In the genomic region with DNA sequence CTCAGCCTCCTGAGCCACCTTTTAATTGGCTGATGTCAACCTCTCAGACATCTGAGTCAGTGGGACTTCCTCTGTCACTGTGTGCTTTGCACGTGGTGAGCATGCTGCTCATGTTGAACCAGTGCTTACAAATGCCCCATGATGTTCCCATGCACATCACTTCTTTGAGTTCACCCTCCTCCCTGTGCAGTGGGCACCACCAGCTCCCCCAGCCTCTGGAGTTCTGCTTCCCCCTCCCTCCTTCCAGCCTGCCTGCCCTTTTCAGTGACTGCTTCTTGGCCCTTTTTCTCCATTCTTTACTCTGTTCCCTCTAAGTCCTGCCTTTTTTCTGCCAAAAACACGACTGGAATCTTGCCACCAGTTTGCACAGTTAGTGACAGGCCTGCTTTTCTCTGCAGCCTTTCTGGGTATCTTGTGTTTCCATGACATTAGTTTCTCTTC, we compare ENCODE assay signal across 10 cellular contexts. TPM values are rescaled to one million over a fixed set of nuclear protein-coding genes. Genes with fewer than 3 reads are reported as not detected.
DNase-seq lines count a peak whose midpoint lies in the region; ATAC-seq and TF ChIP-seq lines count a peak whose summit lies in the region.
"Had no signal": no experiment of that assay in that cellular context is flagged by ENCODE, and none has a peak within 500 bp of the region (broad histone marks: within the 10 kb centered on the region; RNA-seq: fewer than 3 reads in every experiment).

No MANE protein-coding gene starts in this region.

- H2BK5ac ChIP-seq in IMR-90 (ENCODE audit: low read depth, low read length, poor library complexity, severe bottlenecking) = no peak overlapping the region

- no peak for TF ChIP-seq EP300 in neural cell (conservative IDR thresholded peaks at IDR 0.05; ENCODE audit: poor library complexity, severe bottlenecking)

- peak; percentile 22 for DNase-seq in COLO668 (lab: John Stamatoyannopoulos, UW; ENCODE audit: unreplicated experiment)
- peak; percentile 69 for DNase-seq in IMR-90
- peak; percentile 48 to 61 for DNase-seq in cardiac fibroblast (ENCODE audit: low read depth in 2 of 2)
- DNase-seq: stimulated activated naive CD4-positive, alpha-beta T cell treated with Interleukin-2 at 50 U/mL for 16 hours had no signal

- intact Hi-C loops in IMR-90 (cut with micrococcal nuclease) = no loop called here

- peak overlapping the region; percentile 46; the same call in 1 of the 2 replicates for H3K14ac ChIP-seq in IMR-90 (replicated peaks; ENCODE audit: low read depth, low read length)

- H2BK20ac ChIP-seq in IMR-90 (ENCODE audit: low read depth, low read length) = no peak overlapping the region

- ATAC-seq in IMR-90 (ENCODE audit: low read depth) (peak; percentile 21), HG03175 (IDR thresholded peaks at IDR 0.05; ENCODE audit: unreplicated experiment) (no peak), GM21367 (IDR thresholded peaks at IDR 0.05; ENCODE audit: unreplicated experiment) (no peak), GM18520 (IDR thresholded peaks at IDR 0.05; ENCODE audit: unreplicated experiment) (no peak)
- ATAC-seq: HCT116 had no signal

- H3K4me3 ChIP-seq in IMR-90 (ENCODE audit: insufficient read depth, low read depth, low read length) (no peak overlapping the region), cardiac fibroblast (replicated peaks in 1 of 2; ENCODE audit: low read depth in 2 of 2, low read length in 2 of 2) (no peak overlapping the region), neural cell (ENCODE audit: low read length) (no peak overlapping the region)
- H3K4me3 ChIP-seq: SK-N-MC had no signal

- H2BK120ac ChIP-seq in IMR-90 (ENCODE audit: low read depth, low read length) = no peak overlapping the region

- H3F3A ChIP-seq in neural cell (ENCODE audit: insufficient read depth, low read length, poor library complexity, severe bottlenecking) = no peaks in the 10 kb centered on the region

- H4K20me1 ChIP-seq in IMR-90 (ENCODE audit: insufficient read depth, low read length) (peaks cover 55% of the 10 kb centered on the region), neural cell (ENCODE audit: insufficient read depth) (no peaks in the 10 kb centered on the region)

- H4K8ac ChIP-seq in IMR-90 (ENCODE audit: low read depth in 2 of 2, low read length in 2 of 2) = peak overlapping the region in 1 of 2 experiments; percentile 41; a peak in 2 of 4 replicates

- H3K36me3 ChIP-seq in IMR-90 (ENCODE audit: control insufficient read depth, insufficient read depth, low read length) (peaks cover 10% of the 10 kb centered on the region), neural cell (ENCODE audit: insufficient read depth, low read length) (peaks cover 8% of the 10 kb centered on the region)

- no peak overlapping the region for H3K56ac ChIP-seq in IMR-90 (ENCODE audit: extremely low read depth, insufficient read depth, low read length)

- H3K9me1 ChIP-seq in IMR-90 (ENCODE audit: insufficient read depth, low read length) = peaks cover 20% of the 10 kb centered on the region

- BruUV-seq in IMR-90 (replicated peaks; lab: Mats Ljungman, UMichigan) = no TSS peak

- no peak overlapping the region for H4K5ac ChIP-seq in IMR-90 (ENCODE audit: low read depth, low read length)

- WGBS in IMR-90 (ENCODE audit: extremely low coverage in 2 of 2, insufficient read length in 1 of 2), 2 experiments = 6% methylated on average over 2 of the region's 2 CpGs; no CpG with 5 or more reads in 1 of the 2 experiments

- dilution Hi-C loops in IMR-90 (cut with HindIII; ENCODE audit: low sequenced_read_pairs, unreplicated experiment) = no loop called here

- peak overlapping the region; percentile 15; the same call in 1 of the 2 replicates for H3K27ac ChIP-seq in IMR-90 (ENCODE audit: insufficient read depth, low read length)
- no peak overlapping the region for H3K27ac ChIP-seq in neural cell (ENCODE audit: low read length)
- H3K27ac ChIP-seq: SK-N-MC had no signal

- H2AFZ ChIP-seq in IMR-90 (replicated peaks; ENCODE audit: low read length, poor library complexity) (peak overlapping the region; percentile 50), neural cell (ENCODE audit: low read depth, low read length) (no peak overlapping the region)

- no peak overlapping the region for H3K4me2 ChIP-seq in IMR-90 (ENCODE audit: low read depth, low read length)
- no peak overlapping the region for H3K4me2 ChIP-seq in neural cell (ENCODE audit: low read length)

- peak overlapping the region; percentile 35 for H3K23ac ChIP-seq in IMR-90 (ENCODE audit: low read depth, low read length)

- H3K27me3 ChIP-seq in IMR-90 (ENCODE audit: control insufficient read depth, insufficient read depth, low read length) (no peaks in the 10 kb centered on the region), neural cell (ENCODE audit: insufficient read depth, low read depth, low read length) (no peaks in the 10 kb centered on the region)

- in situ Hi-C loops in IMR-90 (cut with MboI; ENCODE audit: low sequenced_read_pairs) = no loop called here

- peak overlapping the region; percentile 5; the same call in 1 of the 2 replicates for H4K91ac ChIP-seq in IMR-90 (ENCODE audit: insufficient read depth, low read depth, low read length)

- CTCF ChIA-PET in IMR-90 (lab: Yijun Ruan, JAX) = no interaction called here

- peak overlapping the region; percentile 12; the same call in 1 of the 2 replicates for H3K4ac ChIP-seq in IMR-90 (ENCODE audit: low read depth, low read length)

- no peak overlapping the region for H3K18ac ChIP-seq in IMR-90 (ENCODE audit: low read depth, low read length)

- POLR2A ChIA-PET in IMR-90 (lab: Charles Lee; ENCODE audit: unreplicated experiment) = no interaction called here

- no peak overlapping the region; the same call in 1 of the 2 replicates for H2AK5ac ChIP-seq in IMR-90 (ENCODE audit: low read depth, low read length)

- H3K9ac ChIP-seq in IMR-90 (ENCODE audit: low read depth, low read length) (no peak overlapping the region), neural cell (ENCODE audit: low read length) (no peak overlapping the region)

- peaks cover 23% of the 10 kb centered on the region for H3K4me1 ChIP-seq in IMR-90 (ENCODE audit: control insufficient read depth, insufficient read depth, low read length)

- peaks cover 41 to 73% of the 10 kb centered on the region in 2 experiments for H3K79me1 ChIP-seq in IMR-90 (ENCODE audit: low read depth in 1 of 2, low read length in 2 of 2)

- H2BK15ac ChIP-seq in IMR-90 (ENCODE audit: low read depth, low read length) = no peak overlapping the region

- no peak overlapping the region for H2AK9ac ChIP-seq in IMR-90 (replicated peaks; ENCODE audit: low read depth, low read length, poor library complexity)

- H3K79me2 ChIP-seq in neural cell (replicated peaks; ENCODE audit: insufficient read depth, low read length) = peaks cover 3% of the 10 kb centered on the region

- TF ChIP-seq CTCF in IMR-90 (conservative IDR thresholded peaks at IDR 0.05; ENCODE audit: low read depth, low read length) (no peak), cardiac fibroblast (IDR thresholded peaks at IDR 0.05; ENCODE audit: low read depth, low read length) (no peak), neural cell (IDR thresholded peaks at IDR 0.05; ENCODE audit: poor library complexity, severe bottlenecking) (no peak)

- TF ChIP-seq RAD21 in IMR-90 (IDR thresholded peaks at IDR 0.05; ENCODE audit: low read length) = no peak
- no peak for TF ChIP-seq RAD21 in neural cell (conservative IDR thresholded peaks at IDR 0.05)

- H3K9me2 ChIP-seq in neural cell (ENCODE audit: insufficient read depth, low read length) = no peaks in the 10 kb centered on the region

- H3K9me3 ChIP-seq in IMR-90 (ENCODE audit: control insufficient read depth, insufficient read depth, low read length) (no peaks in the 10 kb centered on the region), neural cell (ENCODE audit: low read length) (no peaks in the 10 kb centered on the region)

- TF ChIP-seq POLR2A in IMR-90 (IDR thresholded peaks at IDR 0.05; ENCODE audit: low read depth, low read length) = no peak

TF ChIP-seq in IMR-90, 13 proteins besides CTCF, POLR2A, EP300 and RAD21 (continues in another document):
- TF ChIP-seq SMC3 (IDR thresholded peaks at IDR 0.05; ENCODE audit: low read depth, low read length) (no peak), MXI1 (IDR thresholded peaks at IDR 0.05; ENCODE audit: borderline replicate concordance, low read depth, low read length) (peak; percentile 97), BHLHE40 (IDR thresholded peaks at IDR 0.05; ENCODE audit: low read depth, low read length) (peak; percentile 80), MAZ (IDR thresholded peaks at IDR 0.05; ENCODE audit: borderline replicate concordance, low read depth, low read length) (no peak), CHD1 (IDR thresholded peaks at IDR 0.05; ENCODE audit: low read depth, low read length) (no peak)
- TF ChIP-seq, protein P1, sequence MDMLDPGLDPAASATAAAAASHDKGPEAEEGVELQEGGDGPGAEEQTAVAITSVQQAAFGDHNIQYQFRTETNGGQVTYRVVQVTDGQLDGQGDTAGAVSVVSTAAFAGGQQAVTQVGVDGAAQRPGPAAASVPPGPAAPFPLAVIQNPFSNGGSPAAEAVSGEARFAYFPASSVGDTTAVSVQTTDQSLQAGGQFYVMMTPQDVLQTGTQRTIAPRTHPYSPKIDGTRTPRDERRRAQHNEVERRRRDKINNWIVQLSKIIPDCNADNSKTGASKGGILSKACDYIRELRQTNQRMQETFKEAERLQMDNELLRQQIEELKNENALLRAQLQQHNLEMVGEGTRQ (IDR thresholded peaks at IDR 0.05; ENCODE audit: low read depth, low read length) = no peak

TF ChIP-seq in neural cell, 6 proteins besides CTCF, POLR2A, EP300 and RAD21 (continues in another document):
- TF ChIP-seq POLR2AphosphoS5 (IDR thresholded peaks at IDR 0.05) (no peak), TAF1 (IDR thresholded peaks at IDR 0.05; ENCODE audit: low read depth) (no peak), SMC3 (conservative IDR thresholded peaks at IDR 0.05; ENCODE audit: poor library complexity) (no peak)

RNA-seq across cellular contexts. Expression of a gene that starts 41.6 kb away (rescaled TPM):
- 54.3 and 61.9 TPM in 2 replicates for total RNA-seq in IMR-90 (2012; rRNA removed)
- polyA plus RNA-seq in IMR-90 (2012; rRNA removed) (79.0 and 85.5 TPM in 2 replicates), neural cell (32.9 and 48.9 TPM in 2 replicates)
- polyA plus RNA-seq in IMR-90 (2012; cell fraction: cytosol; rRNA removed) = 33.5 and 44.0 TPM in 2 replicates
- polyA plus RNA-seq in IMR-90 (2012; cell fraction: nucleus; rRNA removed; ENCODE audit: low replicate concordance) = 67.7 and 84.6 TPM in 2 replicates
- polyA minus RNA-seq in neural cell = 77.4 and 89.1 TPM in 2 replicates
